ENCODE assay signal across 8 cellular contexts in the genomic region with DNA sequence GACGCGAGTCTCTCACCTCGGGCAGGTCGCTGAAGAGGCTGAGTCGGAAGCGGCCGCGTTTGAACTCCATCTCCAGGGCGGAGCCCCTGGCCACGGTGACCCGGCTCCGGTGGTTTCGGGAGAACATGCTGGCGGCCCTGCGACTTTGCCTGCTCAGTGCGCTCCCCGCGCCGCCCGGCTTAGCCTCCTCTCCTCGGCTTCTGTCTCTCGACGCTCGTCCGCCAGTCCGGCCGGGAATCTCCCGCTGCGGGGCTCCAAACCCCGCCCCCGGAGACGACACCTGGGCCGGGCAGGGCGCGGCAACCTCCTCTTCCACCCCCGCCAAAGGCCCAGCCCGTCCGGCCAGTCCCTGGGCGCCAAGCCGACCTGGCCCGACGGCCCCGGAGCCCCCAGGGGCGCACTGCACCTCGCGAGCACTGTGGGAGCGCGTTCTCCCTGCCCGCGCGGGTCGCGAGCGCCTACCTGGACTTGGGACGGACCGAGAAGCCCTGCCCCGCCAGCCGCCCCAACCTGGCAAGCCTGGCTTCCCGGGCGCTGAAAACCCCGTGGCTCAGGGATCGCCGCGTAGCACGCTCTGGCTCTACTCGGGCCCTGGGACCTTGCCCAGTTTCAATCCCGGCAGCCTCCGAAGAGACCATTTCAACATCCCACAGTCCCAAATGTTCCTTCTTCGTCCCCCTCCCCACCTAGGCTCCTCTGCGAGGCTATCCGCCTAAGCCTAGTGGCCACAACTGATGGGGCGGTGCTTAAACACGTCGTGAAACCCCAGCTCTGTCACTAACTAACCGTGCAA. TPM values are rescaled to one million over a fixed set of nuclear protein-coding genes. Genes with fewer than 3 reads are reported as not detected.
DNase-seq lines count a peak whose midpoint lies in the region; ATAC-seq and TF ChIP-seq lines count a peak whose summit lies in the region.

A gene with protein sequence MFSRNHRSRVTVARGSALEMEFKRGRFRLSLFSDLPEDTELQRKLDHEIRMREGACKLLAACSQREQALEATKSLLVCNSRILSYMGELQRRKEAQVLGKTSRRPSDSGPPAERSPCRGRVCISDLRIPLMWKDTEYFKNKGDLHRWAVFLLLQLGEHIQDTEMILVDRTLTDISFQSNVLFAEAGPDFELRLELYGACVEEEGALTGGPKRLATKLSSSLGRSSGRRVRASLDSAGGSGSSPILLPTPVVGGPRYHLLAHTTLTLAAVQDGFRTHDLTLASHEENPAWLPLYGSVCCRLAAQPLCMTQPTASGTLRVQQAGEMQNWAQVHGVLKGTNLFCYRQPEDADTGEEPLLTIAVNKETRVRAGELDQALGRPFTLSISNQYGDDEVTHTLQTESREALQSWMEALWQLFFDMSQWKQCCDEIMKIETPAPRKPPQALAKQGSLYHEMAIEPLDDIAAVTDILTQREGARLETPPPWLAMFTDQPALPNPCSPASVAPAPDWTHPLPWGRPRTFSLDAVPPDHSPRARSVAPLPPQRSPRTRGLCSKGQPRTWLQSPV (minus strand): TSS at position 248 of the 793 bp plus-strand sequence. CDS start 121 bp downstream, at position 127.

- peak within 1 kb of the TSS; percentile 89 for H2AFZ ChIP-seq in Karpas-422 (ENCODE audit: low read length)
- H2AFZ ChIP-seq in parathyroid adenoma = peak within 1 kb of the TSS; percentile 99

- H3K4me2 ChIP-seq in Karpas-422 (ENCODE audit: low read depth, low read length, poor library complexity, severe bottlenecking) (peak within 1 kb of the TSS; percentile 71), parathyroid adenoma (ENCODE audit: low read length) (peak within 1 kb of the TSS; percentile 95)

- no peaks in the 10 kb centered on the region for H4K20me1 ChIP-seq in Karpas-422 (ENCODE audit: insufficient read depth, low read depth, low read length)

- intact Hi-C loops in Right ventricle myocardium superior (cut with DNase I) = no loop called here

- 0 out of 2 replicates have a peak, but pooled peaks cover 2% of the 10 kb centered on the region for H3K79me2 ChIP-seq in Karpas-422 (ENCODE audit: low read length)
- peaks cover 10% of the 10 kb centered on the region for H3K79me2 ChIP-seq in parathyroid adenoma

- no peak within 1 kb of the TSS for H3K27ac ChIP-seq in Karpas-422 (ENCODE audit: low read length)
- peak within 1 kb of the TSS; percentile 88 for H3K27ac ChIP-seq in parathyroid adenoma

- no peaks in the 10 kb centered on the region for H3K9me2 ChIP-seq in Karpas-422 (replicated peaks; ENCODE audit: insufficient read depth, low read length)

- H3K4me1 ChIP-seq in Karpas-422 (ENCODE audit: low read length) = peaks cover 51% of the 10 kb centered on the region
- H3K4me1 ChIP-seq in parathyroid adenoma = peaks cover 8% of the 10 kb centered on the region

- H3K36me3 ChIP-seq in Karpas-422 (ENCODE audit: insufficient read depth, low read length) (no peaks in the 10 kb centered on the region), parathyroid adenoma (ENCODE audit: control insufficient read depth, insufficient read depth, low read length) (no peaks in the 10 kb centered on the region)

- ATAC-seq in Right ventricle myocardium superior (ENCODE audit: poor library complexity) = peak; percentile 32

- H3K9me3 ChIP-seq in Karpas-422 (ENCODE audit: low read length) (no peaks in the 10 kb centered on the region), parathyroid adenoma (ENCODE audit: control insufficient read depth, low read length) (no peaks in the 10 kb centered on the region)

- H3K4me3 ChIP-seq in Karpas-422 (ENCODE audit: low read length) (peak within 1 kb of the TSS; percentile 71; the same call in 1 of the 2 replicates), parathyroid adenoma (ENCODE audit: low read depth, low read length) (peak within 1 kb of the TSS; percentile 87)

- DNase-seq in DMS79 treated with DMSO at 0.1 percent for 48 hours (lab: John Stamatoyannopoulos, UW) (peak; percentile 38), DMS79 (lab: John Stamatoyannopoulos, UW) (no peak), Karpas-422 (no peak), activated gamma-delta T cell treated with Interleukin-2 at 50 U/mL for 16 hours (peak; percentile 21), Right ventricle myocardium superior (peak; percentile 74), AG08396 (ENCODE audit: low spot score) (no peak), NCI-H82 (lab: John Stamatoyannopoulos, UW) (no peak)

- TF ChIP-seq CTCF in parathyroid adenoma (IDR thresholded peaks at IDR 0.05) = no peak

- H3K9ac ChIP-seq in Karpas-422 (ENCODE audit: low read length) = peak within 1 kb of the TSS; percentile 83
- peak within 1 kb of the TSS; percentile 1 for H3K9ac ChIP-seq in parathyroid adenoma

- H3K27me3 ChIP-seq in Karpas-422 (ENCODE audit: low read length) = no peaks in the 10 kb centered on the region; the same call in 1 of the 2 replicates
- no peaks in the 10 kb centered on the region for H3K27me3 ChIP-seq in parathyroid adenoma (ENCODE audit: control insufficient read depth, insufficient read depth, low read length)

RNA-seq across cellular contexts. Expression of the gene that starts here (rescaled TPM):
- total RNA-seq in Karpas-422 (2014; rRNA removed; shearing (Covaris generic); ENCODE audit: low replicate concordance) = 28.1 and 31.5 TPM in 2 replicates
- 17.8 TPM for total RNA-seq in Right ventricle myocardium superior

Comparison
In these comparisons a context has a peak if more than half of its experiments do, and no peak if none do; other contexts are left out.
1. DNase-seq: peak in DMS79 treated with DMSO at 0.1 percent for 48 hours (single experiment), activated gamma-delta T cell treated with Interleukin-2 at 50 U/mL for 16 hours (single experiment) and Right ventricle myocardium superior (single experiment); none in DMS79 (single experiment), Karpas-422 (single experiment), AG08396 (single experiment) and NCI-H82 (single experiment).